8 cellular contexts compared by ENCODE assay signal in genomic region chr17:67717624-67718324, GRCh38. TPM values are rescaled to one million over a fixed set of nuclear protein-coding genes. Genes with fewer than 3 reads are reported as not detected.
DNase-seq lines count a peak whose midpoint lies in the region; ATAC-seq, FAIRE-seq and TF ChIP-seq lines count a peak whose summit lies in the region.

Gene NOL11, plus strand, starts transcription at chr17:67717936. Its CDS starts 12 bp downstream, at chr17:67717948.

- H2AFZ ChIP-seq in HepG2 (ENCODE audit: low read length), result peak within 1 kb of the TSS; percentile 73

- H3K27ac ChIP-seq in CD4-positive, alpha-beta memory T cell (ENCODE audit: low read depth, low read length), result peak within 1 kb of the TSS; percentile 94
- peak within 1 kb of the TSS; percentile 95 for H3K27ac ChIP-seq in HepG2 (ENCODE audit: extremely low read length, insufficient read depth, low read length)

- peak; percentile 97 for TF ChIP-seq POLR2A in HepG2 (IDR thresholded peaks at IDR 0.05; ENCODE audit: insufficient read depth in 1 of 2, low read depth in 2 of 2, low read length in 2 of 2)

- peak; percentile 28 to 39; a peak in 1 of 4 replicates for TF ChIP-seq EP300 in HepG2 (IDR thresholded peaks at IDR 0.05; ENCODE audit: low read depth in 2 of 2, low read length in 2 of 2)
- peak; percentile 37; the same call in 1 of the 2 replicates for TF ChIP-seq EP300 in HepG2 (CRISPR knock-in tag; IDR thresholded peaks at IDR 0.05; ENCODE audit: borderline replicate concordance)

- H3K4me2 ChIP-seq in HepG2 (ENCODE audit: low read depth, low read length), result peak within 1 kb of the TSS; percentile 87

- peak within 1 kb of the TSS; percentile 99 for H3K9ac ChIP-seq in HepG2 (ENCODE audit: insufficient read depth, low read depth, low read length)

- intact Hi-C loops in CD4-positive, alpha-beta memory T cell (cut with micrococcal nuclease), result loop anchor here (1.0 to 10.0 kb wide), 5 partner anchors 108 to 747 kb away; partner anchors contain the start of genes BPTF, HELZ and PSMD12
- intact Hi-C loops in HepG2 (cut with micrococcal nuclease; ENCODE audit: unreplicated experiment), result loop anchor here (1.0 kb wide), 3 partner anchors 10 to 107 kb away; no protein-coding TSS in a partner anchor

- peaks cover 24% of the 10 kb centered on the region for H3K36me3 ChIP-seq in CD4-positive, alpha-beta memory T cell (ENCODE audit: insufficient read depth, low read length)
- H3K36me3 ChIP-seq in HepG2 (replicated peaks in 1 of 2; ENCODE audit: control insufficient read depth in 1 of 2, insufficient read depth in 2 of 2, low read length in 2 of 2), result peaks cover 10 to 24% of the 10 kb centered on the region in 2 experiments

- peaks cover 0 to 2% (median 0%) of the 10 kb centered on the region in 8 donors for H3K9me3 Mint-ChIP-seq in CD4-positive, alpha-beta memory T cell

- peak; percentile 95 for ATAC-seq in GM19438 (IDR thresholded peaks at IDR 0.05; ENCODE audit: low read depth, unreplicated experiment)
- peak; percentile 91 for ATAC-seq in HG03575 (IDR thresholded peaks at IDR 0.05; ENCODE audit: extremely low read depth, insufficient number of reproducible peaks, low FRiP score, unreplicated experiment)
- ATAC-seq in HepG2, result peak; percentile 98

- peaks cover 24% of the 10 kb centered on the region for H3K79me2 ChIP-seq in HepG2 (ENCODE audit: insufficient read depth, low read length)

- CTCF ChIA-PET in CD4-positive, alpha-beta memory T cell (lab: Charles Lee; ENCODE audit: partially characterized antibody), result interaction anchor here (0.6 to 1.4 kb wide), 9 partner anchors 11 to 449 kb away, joined by 3 to 4 read pairs (median 3); no protein-coding TSS in a partner anchor
- CTCF ChIA-PET in HepG2 (lab: Yijun Ruan, JAX; ENCODE audit: low intra/inter-chr PET ratio, low total read pairs), result interaction anchor here (0.9 kb wide), 1 partner anchor 62 kb away, joined by 5 read pairs; no protein-coding TSS in a partner anchor

- TF ChIP-seq RAD21 in HepG2 (CRISPR knock-in tag; IDR thresholded peaks at IDR 0.05), result peak; percentile 95

- H3K4me3 ChIP-seq in CD4-positive, alpha-beta memory T cell (ENCODE audit: low read length in 2 of 2), result peak within 1 kb of the TSS; percentile 89 to 100
- H3K4me3 ChIP-seq in HepG2 (replicated peaks in 1 of 3; ENCODE audit: insufficient read depth in 1 of 3, low read depth in 2 of 3, low read length in 3 of 3), result peak within 1 kb of the TSS; percentile 90 to 97 (median 94)

- peak; percentile 100 for TF ChIP-seq CTCF in HepG2 (CRISPR knock-in tag; IDR thresholded peaks at IDR 0.05)

- H3K27ac Mint-ChIP-seq in CD4-positive, alpha-beta memory T cell, result peak within 1 kb of the TSS; percentile 97 to 100 (median 99)

- peaks cover 17 to 30% of the 10 kb centered on the region in 2 donors for H3K36me3 Mint-ChIP-seq in CD4-positive, alpha-beta memory T cell

- POLR2A ChIA-PET in CD4-positive, alpha-beta memory T cell (lab: Charles Lee; ENCODE audit: partially characterized antibody), result interaction anchor here (0.5 to 2.4 kb wide), 19 partner anchors 9 to 473 kb away, joined by 3 to 20 read pairs (median 4); partner anchors contain the start of genes BPTF, HELZ and PITPNC1
- POLR2A ChIA-PET in HepG2 (lab: Yijun Ruan, JAX), result interaction anchor here (0.5 to 3.4 kb wide), 17 partner anchors 8 to 568 kb away, joined by 3 to 72 read pairs (median 4); partner anchors contain the start of genes BPTF and KPNA2

- WGBS in HepG2 (ENCODE audit: low lambda C conversion rate), result under 1% methylated on average over 24 of the region's 49 CpGs

- FAIRE-seq in HepG2 (lab: Jason Lieb, UNC), result peak; percentile 80

- H3K4me3 Mint-ChIP-seq in CD4-positive, alpha-beta memory T cell, result peak within 1 kb of the TSS; percentile 98 to 100 (median 100)

- peaks cover 0 to 2% of the 10 kb centered on the region in 2 donors for H3K27me3 Mint-ChIP-seq in CD4-positive, alpha-beta memory T cell

- no TSS peak for BruUV-seq in HepG2 (replicated peaks; lab: Mats Ljungman, UMichigan)

- peak; percentile 99 to 100 (median 99) for DNase-seq in CD4-positive, alpha-beta memory T cell
- DNase-seq in NCI-H82 (lab: John Stamatoyannopoulos, UW) (peak; percentile 98), dermis blood vessel endothelial cell (peak; percentile 100), HepG2 (ENCODE audit: low spot score) (peak; percentile 98)
- peak; percentile 99 for DNase-seq in activated CD4-positive, alpha-beta T cell treated with anti-CD3 and anti-CD28 coated beads, Interleukin-2, amount 50 U/mL, for 48 hours
- peak; percentile 99 for DNase-seq in stimulated activated CD4-positive, alpha-beta T cell treated with anti-CD3 and anti-CD28 coated beads, Interleukin-4, amount 100 ng/mL, for 1 hour

- peaks cover 28% of the 10 kb centered on the region for H3K4me1 ChIP-seq in CD4-positive, alpha-beta memory T cell (ENCODE audit: insufficient read depth, low read length)
- peaks cover 33% of the 10 kb centered on the region for H3K4me1 ChIP-seq in HepG2 (ENCODE audit: insufficient read depth, low read length)

- peaks cover 10 to 33% (median 19%) of the 10 kb centered on the region in 4 donors for H3K4me1 Mint-ChIP-seq in CD4-positive, alpha-beta memory T cell

- no peaks in the 10 kb centered on the region for H3K27me3 ChIP-seq in CD4-positive, alpha-beta memory T cell (ENCODE audit: insufficient read depth, low read length)
- no peaks in the 10 kb centered on the region; a peak in 1 of 5 replicates for H3K27me3 ChIP-seq in HepG2 (ENCODE audit: control insufficient read depth in 1 of 2, insufficient read depth in 2 of 2, low read length in 2 of 2)

- no peaks in the 10 kb centered on the region for H3K9me3 ChIP-seq in CD4-positive, alpha-beta memory T cell (ENCODE audit: control insufficient read depth in 1 of 2, low read length in 2 of 2)
- H3K9me3 ChIP-seq in HepG2 (ENCODE audit: low read length), result no peaks in the 10 kb centered on the region

- no peaks in the 10 kb centered on the region for H4K20me1 ChIP-seq in HepG2 (ENCODE audit: insufficient read depth, low read length)

- in situ Hi-C loops in HepG2 (cut with HindIII; ENCODE audit: extremely low pct_ligation_motif_present, low pct_unique_long_range_greater_than_20kb), result no loop called here

TF ChIP-seq in HepG2, 621 proteins besides CTCF, POLR2A, EP300 and RAD21 (continues in another document):
- TF ChIP-seq ARNT2 (CRISPR knock-in tag; IDR thresholded peaks at IDR 0.05; ENCODE audit: low read depth) (peak; percentile 100), IRF2 (CRISPR knock-in tag; IDR thresholded peaks at IDR 0.05) (peak; percentile 97), SKI (IDR thresholded peaks at IDR 0.05; ENCODE audit: partially characterized antibody) (peak; percentile 69), E2F2 (CRISPR knock-in tag; IDR thresholded peaks at IDR 0.05; ENCODE audit: borderline replicate concordance) (peak; percentile 89; the same call in 1 of the 2 replicates), SRF (IDR thresholded peaks at IDR 0.05; ENCODE audit: low read depth, low read length) (peak; percentile 64; the same call in 1 of the 2 replicates), ZNF740 (CRISPR knock-in tag; IDR thresholded peaks at IDR 0.05) (no peak; the same call in 1 of the 2 replicates)

RNA-seq across cellular contexts. Expression of gene NOL11, which starts in this region (rescaled TPM):
- total RNA-seq in CD4-positive, alpha-beta memory T cell, result 10 to 100 TPM; 56.6 to 57.1 TPM
- polyA plus RNA-seq in CD4-positive, alpha-beta memory T cell, result 10 to 100 TPM; 18.3 to 38.4 TPM
- total RNA-seq in dermis blood vessel endothelial cell (32.3 and 45.8 TPM in 2 replicates), HepG2 (2016; rRNA removed; fragmentation: Illumina TruSeq; extraction: Trizol) (124 and 187 TPM in 2 replicates)
- 13.5 and 17.7 TPM in 2 replicates for total RNA-seq in HepG2 (2016; cell fraction: cytosol; rRNA removed; fragmentation: Illumina TruSeq; extraction: Trizol; ENCODE audit: low read depth)
- 119 and 181 TPM in 2 replicates for total RNA-seq in HepG2 (2016; cell fraction: insoluble cytoplasmic fraction; rRNA removed; fragmentation: Illumina TruSeq; extraction: Trizol)
- total RNA-seq in HepG2 (2016; cell fraction: membrane; rRNA removed; fragmentation: Illumina TruSeq; extraction: Trizol), result 41.0 and 49.3 TPM in 2 replicates
- 110 and 111 TPM in 2 replicates for total RNA-seq in HepG2 (2016; cell fraction: nucleus; rRNA removed; fragmentation: Illumina TruSeq; extraction: Trizol)
- 33.5 and 45.8 TPM in 2 replicates for polyA plus RNA-seq in HepG2 (2011; rRNA removed)
- polyA plus RNA-seq in HepG2 (2011; cell fraction: cytosol; rRNA removed), result 14.8 and 21.3 TPM in 2 replicates
- 25.9 and 30.0 TPM in 2 replicates for polyA plus RNA-seq in HepG2 (2011; cell fraction: nucleus; rRNA removed)
- 44.1 and 58.2 TPM in 2 replicates for polyA plus RNA-seq in HepG2 (2012)
- 5.1 and 6.9 TPM in 2 replicates for polyA plus RNA-seq in HepG2 (2016; cell fraction: cytosol; fragmentation: Illumina TruSeq; extraction: Trizol; ENCODE audit: low read depth)
- 140 and 158 TPM in 2 replicates for polyA plus RNA-seq in HepG2 (2016; cell fraction: insoluble cytoplasmic fraction; fragmentation: Illumina TruSeq; extraction: Trizol; ENCODE audit: low read depth)
- polyA plus RNA-seq in HepG2 (2016; cell fraction: membrane; fragmentation: Illumina TruSeq; extraction: Trizol; ENCODE audit: low read depth), result 20.6 and 22.8 TPM in 2 replicates
- 143 and 159 TPM in 2 replicates for polyA plus RNA-seq in HepG2 (2016; cell fraction: nucleus; fragmentation: Illumina TruSeq; extraction: Trizol; ENCODE audit: insufficient read depth, low read depth)
- 28.1 and 48.6 TPM in 2 replicates for polyA minus RNA-seq in HepG2 (2011; rRNA and poly(A)+ RNA removed; ENCODE audit: low replicate concordance)
- 80.5 and 83.1 TPM in 2 replicates for polyA minus RNA-seq in HepG2 (2011; cell fraction: cytosol; rRNA and poly(A)+ RNA removed)
- polyA minus RNA-seq in HepG2 (2011; cell fraction: nucleus; rRNA and poly(A)+ RNA removed), result 134 and 139 TPM in 2 replicates

Comparison
In these comparisons a context has a peak if more than half of its experiments do, and no peak if none do; other contexts are left out.
1. Peak in every context shown above with its lines: DNase-seq, ATAC-seq, H3K4me3 ChIP-seq and H3K27ac ChIP-seq.